Comparison of ENCODE assay signal across 12 cellular contexts in genomic region chr13:39876258-39876657, GRCh38.
DNase-seq lines count a peak whose midpoint lies in the region; TF ChIP-seq lines count a peak whose summit lies in the region.
"Had no signal": no experiment of that assay in that cellular context is flagged by ENCODE, and none has a peak within 500 bp of the region (broad histone marks: within the 10 kb centered on the region; RNA-seq: fewer than 3 reads in every experiment).

No MANE protein-coding gene starts in this region.

- no peak overlapping the region for H3K4me3 Mint-ChIP-seq in activated CD4-positive, alpha-beta T cell treated with anti-CD3 and anti-CD28 coated beads, Interleukin-2, amount 10 ng/mL, durations not matched to agents 24 days and 14 days
- H3K4me3 Mint-ChIP-seq: activated CD4-positive, alpha-beta memory T cell treated with anti-CD3 and anti-CD28 coated beads for 36 hours; activated naive CD4-positive, alpha-beta T cell treated with anti-CD3 and anti-CD28 coated beads for 36 hours had no signal

- no peaks in the 10 kb centered on the region for H3K36me3 Mint-ChIP-seq in activated CD4-positive, alpha-beta T cell treated with anti-CD3 and anti-CD28 coated beads, Interleukin-2, amount 10 ng/mL, durations not matched to agents 24 days and 14 days (ENCODE audit: low read depth)
- H3K36me3 Mint-ChIP-seq: activated CD4-positive, alpha-beta memory T cell treated with anti-CD3 and anti-CD28 coated beads for 36 hours had no signal

- H3K4me3 ChIP-seq in GM12865 (ENCODE audit: low read depth, low read length), result no peak overlapping the region
- H3K4me3 ChIP-seq in retinal pigment epithelial cell (ENCODE audit: low read length), result no peak overlapping the region

- H3K9me3 Mint-ChIP-seq in activated CD4-positive, alpha-beta T cell treated with anti-CD3 and anti-CD28 coated beads, Interleukin-2, amount 10 ng/mL, durations not matched to agents 24 days and 14 days, result peaks cover 3% of the 10 kb centered on the region
- H3K9me3 Mint-ChIP-seq: activated CD4-positive, alpha-beta memory T cell treated with anti-CD3 and anti-CD28 coated beads for 36 hours; activated naive CD4-positive, alpha-beta T cell treated with anti-CD3 and anti-CD28 coated beads for 36 hours had no signal

- intact Hi-C loops in activated CD4-positive, alpha-beta T cell treated with anti-CD3 and anti-CD28 coated beads, Interleukin-2, amount 10 ng/mL, durations not matched to agents 24 days and 14 days (cut with micrococcal nuclease), result no loop called here

- no peak overlapping the region for H3K27ac Mint-ChIP-seq in activated CD4-positive, alpha-beta T cell treated with anti-CD3 and anti-CD28 coated beads, Interleukin-2, amount 10 ng/mL, durations not matched to agents 24 days and 14 days
- H3K27ac Mint-ChIP-seq: activated CD4-positive, alpha-beta memory T cell treated with anti-CD3 and anti-CD28 coated beads for 36 hours; activated naive CD4-positive, alpha-beta T cell treated with anti-CD3 and anti-CD28 coated beads for 36 hours had no signal

- peaks cover 7% of the 10 kb centered on the region for H3K4me1 Mint-ChIP-seq in activated CD4-positive, alpha-beta T cell treated with anti-CD3 and anti-CD28 coated beads, Interleukin-2, amount 10 ng/mL, durations not matched to agents 24 days and 14 days

- TF ChIP-seq CTCF in GM12865 (IDR thresholded peaks at IDR 0.05; ENCODE audit: insufficient read depth, low read depth, low read length, missing control alignments) (no peak), retinal pigment epithelial cell (conservative IDR thresholded peaks at IDR 0.05; ENCODE audit: low read depth, low read length) (no peak)

- DNase-seq in GM12865 (ENCODE audit: low read depth), result peak; percentile 32
- peak; percentile 48 for DNase-seq in RKO (ENCODE audit: low spot score)
- peak; percentile 81 for DNase-seq in fibroblast of gingiva (ENCODE audit: low read depth)
- peak; percentile 39 for DNase-seq in retinal pigment epithelial cell (ENCODE audit: low read depth)
- no peak for DNase-seq in activated CD4-positive, alpha-beta T cell treated with anti-CD3 and anti-CD28 coated beads, Interleukin-2, amount 10 ng/mL, durations not matched to agents 24 days and 14 days
- no peak for DNase-seq in stimulated activated CD4-positive, alpha-beta T cell treated with anti-CD3 and anti-CD28 coated beads, Interleukin-4, amount 100 ng/mL, for 1 hour
- DNase-seq in T-helper 1 cell, result no peak
- DNase-seq in activated naive CD4-positive, alpha-beta T cell treated with anti-CD3 and anti-CD28 coated beads, Interleukin-2, amount 50 U/mL, for 16 hours, result no peak
- DNase-seq: activated CD4-positive, alpha-beta memory T cell treated with anti-CD3 and anti-CD28 coated beads for 36 hours; activated naive CD4-positive, alpha-beta T cell treated with anti-CD3 and anti-CD28 coated beads for 36 hours; effector CD4-positive, alpha-beta T cell; NCI-H69 had no signal

- H3K27me3 Mint-ChIP-seq in activated CD4-positive, alpha-beta T cell treated with anti-CD3 and anti-CD28 coated beads, Interleukin-2, amount 10 ng/mL, durations not matched to agents 24 days and 14 days, result peaks cover 2% of the 10 kb centered on the region

Comparison
In these comparisons a context has a peak if more than half of its experiments do, and no peak if none do; other contexts are left out.
1. DNase-seq: peak in GM12865 (single experiment), RKO (single experiment), fibroblast of gingiva (single experiment) and retinal pigment epithelial cell (single experiment); none in activated CD4-positive, alpha-beta T cell treated with anti-CD3 and anti-CD28 coated beads, Interleukin-2, amount 10 ng/mL, durations not matched to agents 24 days and 14 days (single experiment), stimulated activated CD4-positive, alpha-beta T cell treated with anti-CD3 and anti-CD28 coated beads, Interleukin-4, amount 100 ng/mL, for 1 hour (single experiment), T-helper 1 cell (0 of 5) and activated naive CD4-positive, alpha-beta T cell treated with anti-CD3 and anti-CD28 coated beads, Interleukin-2, amount 50 U/mL, for 16 hours (single experiment).